ENCODE assay signal across 10 cellular contexts in the genomic region with DNA sequence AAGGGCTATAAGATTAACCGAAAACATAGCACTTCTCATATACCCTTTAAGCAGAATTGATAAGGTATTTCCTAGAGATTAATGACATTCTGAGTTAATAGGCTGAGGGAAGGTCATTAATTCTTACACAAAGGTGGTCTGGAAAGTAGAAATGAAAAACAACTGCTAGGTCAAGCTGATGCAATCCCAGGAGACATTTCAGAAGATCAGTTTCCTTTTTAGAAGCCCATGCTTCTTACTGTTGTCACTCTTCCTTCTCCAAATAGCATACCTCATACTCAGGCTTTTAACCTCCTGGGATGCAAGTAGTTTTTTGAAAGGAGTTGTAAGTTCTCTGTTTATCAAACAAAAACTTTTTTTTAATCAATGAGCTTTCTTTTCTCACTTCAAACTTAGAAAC. TPM values are rescaled to one million over a fixed set of nuclear protein-coding genes. Genes with fewer than 3 reads are reported as not detected.
DNase-seq lines count a peak whose midpoint lies in the region; ATAC-seq, FAIRE-seq and TF ChIP-seq lines count a peak whose summit lies in the region.
"Had no signal": no experiment of that assay in that cellular context is flagged by ENCODE, and none has a peak within 500 bp of the region (broad histone marks: within the 10 kb centered on the region; RNA-seq: fewer than 3 reads in every experiment).

No MANE protein-coding gene starts in this region.

- no peak overlapping the region for H3K4me3 ChIP-seq in ascending aorta

- no peak for FAIRE-seq in HTR-8/SVneo (lab: Jason Lieb, UNC)
- FAIRE-seq: bronchial epithelial cell had no signal

- no peaks in the 10 kb centered on the region for H3K27me3 ChIP-seq in ascending aorta

- TF ChIP-seq CTCF in ascending aorta (IDR thresholded peaks at IDR 0.05): no peak

- ATAC-seq in GM19351 (IDR thresholded peaks at IDR 0.05; ENCODE audit: unreplicated experiment) (peak; percentile 24), HG03457 (IDR thresholded peaks at IDR 0.05; ENCODE audit: unreplicated experiment) (peak; percentile 42)

- DNase-seq in AML-193 (lab: John Stamatoyannopoulos, UW): peak; percentile 22 to 42
- DNase-seq in ascending aorta (ENCODE audit: low spot score in 2 of 2): no peak
- no peak for DNase-seq in HTR-8/SVneo (ENCODE audit: insufficient read length, low spot score)
- DNase-seq in NCI-H2171 treated with DMSO at 0.1 percent for 48 hours (lab: John Stamatoyannopoulos, UW): no peak
- DNase-seq in NCI-H510A treated with DMSO at 0.1 percent for 48 hours (lab: John Stamatoyannopoulos, UW): no peak
- no peak for DNase-seq in posterior vena cava (ENCODE audit: low spot score)
- DNase-seq: NCI-H446 treated with DMSO at 0.1 percent for 48 hours had no signal

- intact Hi-C loops in ascending aorta (cut with DNase I): no loop called here
- intact Hi-C loops in posterior vena cava (cut with DNase I): no loop called here

- H3K27ac ChIP-seq in ascending aorta: peak overlapping the region; percentile 66 to 70

- no peaks in the 10 kb centered on the region for H3K36me3 ChIP-seq in ascending aorta

- no peaks in the 10 kb centered on the region for H3K9me3 ChIP-seq in ascending aorta

- H3K4me1 ChIP-seq in ascending aorta: peaks cover 10 to 66% of the 10 kb centered on the region in 2 donors

RNA-seq across cellular contexts. Expression of a gene that starts 8.8 kb away (rescaled TPM):
- 106 TPM for total RNA-seq in ascending aorta
- total RNA-seq in posterior vena cava: 100 to 1,000 TPM; 370 to 630 TPM

Comparison
In these comparisons a context has a peak if more than half of its experiments do, and no peak if none do; other contexts are left out.
1. DNase-seq: peak in AML-193 (2 of 2); none in ascending aorta (0 of 2), HTR-8/SVneo (single experiment), NCI-H2171 treated with DMSO at 0.1 percent for 48 hours (single experiment), NCI-H510A treated with DMSO at 0.1 percent for 48 hours (single experiment) and posterior vena cava (single experiment).